Comparison of ENCODE assay signal across 15 cellular contexts in the genomic region with DNA sequence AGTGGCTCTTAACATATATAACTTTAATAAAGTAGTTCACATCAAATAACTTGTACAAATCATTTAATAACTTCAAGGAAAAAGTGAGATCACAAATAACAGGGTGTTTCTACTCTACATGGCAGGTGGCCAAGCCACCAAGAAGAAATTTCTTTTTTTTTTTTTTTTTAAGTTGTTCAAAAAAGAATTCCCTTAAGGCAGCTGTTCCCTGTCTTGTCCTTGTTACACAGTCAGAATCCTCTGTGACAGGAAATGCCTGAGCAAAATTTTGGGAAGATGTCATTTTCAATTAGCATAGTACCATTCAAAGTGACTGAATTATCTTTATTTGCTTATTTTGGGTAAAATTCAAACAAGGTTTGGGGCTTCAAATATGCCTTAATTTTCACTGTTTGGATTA.
"Had no signal": no experiment of that assay in that cellular context is flagged by ENCODE, and none has a peak within 500 bp of the region (broad histone marks: within the 10 kb centered on the region; RNA-seq: fewer than 3 reads in every experiment).

No MANE protein-coding gene starts in this region.

- H3K27ac ChIP-seq: ascending aorta, dorsolateral prefrontal cortex, lower lobe of right lung, thyroid gland had no signal

- H3K4me1 ChIP-seq: ascending aorta, lower lobe of right lung, thyroid gland had no signal

- H3K27me3 ChIP-seq: ascending aorta, dorsolateral prefrontal cortex, thyroid gland had no signal

- H3K9me3 ChIP-seq: ascending aorta, lower lobe of right lung, thyroid gland had no signal

- H3K4me1 Mint-ChIP-seq: activated CD4-positive, alpha-beta T cell treated with anti-CD3 and anti-CD28 coated beads, Interleukin-2, amount 10 ng/mL, durations not matched to agents 24 days and 14 days; activated naive CD8-positive, alpha-beta T cell treated with anti-CD3 and anti-CD28 coated beads, Interleukin-2, amount 50 U/mL, for 24 hours; neural crest cell; stimulated activated naive B cell treated with anti-CD40 and anti-IgM and Interleukin-4, amounts not matched to agents 10 μg/mL and 1 μg/mL and 100 μg/mL, for 72 hours had no signal

- H3K27me3 Mint-ChIP-seq: activated CD4-positive, alpha-beta T cell treated with anti-CD3 and anti-CD28 coated beads, Interleukin-2, amount 10 ng/mL, durations not matched to agents 24 days and 14 days; activated naive CD8-positive, alpha-beta T cell treated with anti-CD3 and anti-CD28 coated beads, Interleukin-2, amount 50 U/mL, for 24 hours; stimulated activated naive B cell treated with anti-CD40 and anti-IgM and Interleukin-4, amounts not matched to agents 10 μg/mL and 1 μg/mL and 100 μg/mL, for 72 hours had no signal

- H3K9me3 Mint-ChIP-seq: activated CD4-positive, alpha-beta T cell treated with anti-CD3 and anti-CD28 coated beads, Interleukin-2, amount 10 ng/mL, durations not matched to agents 24 days and 14 days; endodermal cell; neural crest cell; T-helper 2 cell treated with Interferon-gamma antibody and Interleukin-4, amounts not matched to agents 5 μg/mL and 100 μg/mL, for 36 hours had no signal

- H3K4me3 ChIP-seq: ascending aorta, dorsolateral prefrontal cortex, lower lobe of right lung, thyroid gland had no signal

- H3K36me3 Mint-ChIP-seq: stimulated activated naive B cell treated with anti-CD40 and anti-IgM and Interleukin-4, amounts not matched to agents 10 μg/mL and 1 μg/mL and 100 μg/mL, for 72 hours had no signal

- H3K4me3 Mint-ChIP-seq: activated CD4-positive, alpha-beta T cell treated with anti-CD3 and anti-CD28 coated beads, Interleukin-2, amount 10 ng/mL, durations not matched to agents 24 days and 14 days; activated naive CD8-positive, alpha-beta T cell treated with anti-CD3 and anti-CD28 coated beads, Interleukin-2, amount 50 U/mL, for 24 hours; endodermal cell; neural crest cell; stimulated activated naive B cell treated with anti-CD40 and anti-IgM and Interleukin-4, amounts not matched to agents 10 μg/mL and 1 μg/mL and 100 μg/mL, for 72 hours; T-helper 2 cell treated with Interferon-gamma antibody and Interleukin-4, amounts not matched to agents 5 μg/mL and 100 μg/mL, for 36 hours had no signal

- H3K27ac Mint-ChIP-seq: activated CD4-positive, alpha-beta T cell treated with anti-CD3 and anti-CD28 coated beads, Interleukin-2, amount 10 ng/mL, durations not matched to agents 24 days and 14 days; activated naive CD8-positive, alpha-beta T cell treated with anti-CD3 and anti-CD28 coated beads, Interleukin-2, amount 50 U/mL, for 24 hours; endodermal cell; stimulated activated naive B cell treated with anti-CD40 and anti-IgM and Interleukin-4, amounts not matched to agents 10 μg/mL and 1 μg/mL and 100 μg/mL, for 72 hours; T-helper 2 cell treated with Interferon-gamma antibody and Interleukin-4, amounts not matched to agents 5 μg/mL and 100 μg/mL, for 36 hours had no signal

- H3K36me3 ChIP-seq: ascending aorta, lower lobe of right lung, thyroid gland had no signal

- ATAC-seq: activated naive CD8-positive, alpha-beta T cell treated with anti-CD3 and anti-CD28 coated beads, Interleukin-2, amount 50 U/mL, for 24 hours; lower lobe of right lung; stimulated activated naive B cell treated with anti-CD40 and anti-IgM and Interleukin-4, amounts not matched to agents 10 μg/mL and 1 μg/mL and 100 μg/mL, for 72 hours had no signal

- DNase-seq: activated CD4-positive, alpha-beta T cell treated with anti-CD3 and anti-CD28 coated beads, Interleukin-2, amount 10 ng/mL, durations not matched to agents 24 days and 14 days; activated CD4-positive, CD25-positive, alpha-beta regulatory T cell; activated CD8-positive, alpha-beta memory T cell treated with anti-CD3 and anti-CD28 coated beads, Interleukin-2, amount 50 U/mL, for 48 hours; activated naive CD4-positive, alpha-beta T cell treated with Interleukin-2 at 50 U/mL for 16 hours; activated naive CD8-positive, alpha-beta T cell treated with anti-CD3 and anti-CD28 coated beads, Interleukin-2, amount 50 U/mL, for 24 hours; dorsolateral prefrontal cortex; endodermal cell; erythroblast; kidney glomerular epithelial cell; lower lobe of right lung; stimulated activated naive B cell treated with anti-CD40 and anti-IgM and Interleukin-4, amounts not matched to agents 10 μg/mL and 1 μg/mL and 100 μg/mL, for 72 hours; thyroid gland had no signal
